ENCODE assay signal across 10 cellular contexts in genomic region chr3:148950806-148951205, GRCh38. TPM values are rescaled to one million over a fixed set of nuclear protein-coding genes. Genes with fewer than 3 reads are reported as not detected.
A peak's percentile ranks its signal among the peaks of the same experiment; 100 is the strongest.
DNase-seq lines count a peak whose midpoint lies in the region; TF ChIP-seq lines count a peak whose summit lies in the region.
"Had no signal": no experiment of that assay in that cellular context is flagged by ENCODE, and none has a peak within 500 bp of the region (broad histone marks: within the 10 kb centered on the region; RNA-seq: fewer than 3 reads in every experiment).

No MANE protein-coding gene starts in this region.

- H3K9me3 ChIP-seq in WERI-Rb-1 (ENCODE audit: severe bottlenecking) (no peaks in the 10 kb centered on the region), mucosa of rectum (ENCODE audit: control insufficient read depth in 2 of 2, low read length in 2 of 2) (no peaks in the 10 kb centered on the region)

- intact Hi-C loops in activated T-helper 2 cell treated with anti-CD3 and anti-CD28 coated beads, Interferon-gamma antibody, Interleukin-2, Interleukin-4, amounts not matched to agents 10 μg/mL and 5 μg/mL and 100 μg/mL, durations not matched to agents 14 hours and 24 hours and 36 hours (cut with micrococcal nuclease), result no loop called here

- no peak overlapping the region for H3K27ac Mint-ChIP-seq in HFFc6
- H3K27ac Mint-ChIP-seq in activated T-helper 2 cell treated with anti-CD3 and anti-CD28 coated beads, Interferon-gamma antibody, Interleukin-2, Interleukin-4, amounts not matched to agents 10 μg/mL and 5 μg/mL and 100 μg/mL, durations not matched to agents 14 hours and 24 hours and 36 hours, result no peak overlapping the region
- H3K27ac Mint-ChIP-seq: stimulated activated naive CD8-positive, alpha-beta T cell treated with anti-CD3 and anti-CD28 coated beads, Interleukin-15, Interleukin-2, amounts not matched to agents 100 ng/mL and 50 ng/mL, for 24 hours had no signal

- H3K36me3 ChIP-seq in WERI-Rb-1, result no peaks in the 10 kb centered on the region
- no peaks in the 10 kb centered on the region for H3K36me3 ChIP-seq in mucosa of rectum (ENCODE audit: control insufficient read depth in 2 of 2, insufficient read depth in 2 of 2, low read length in 2 of 2)

- H3K27me3 ChIP-seq in WERI-Rb-1 (ENCODE audit: insufficient read depth, low read depth, severe bottlenecking), result no peaks in the 10 kb centered on the region
- H3K27me3 ChIP-seq in mucosa of rectum (ENCODE audit: control insufficient read depth in 2 of 2, insufficient read depth in 2 of 2, low read length in 2 of 2), result no peaks in the 10 kb centered on the region

- no peak overlapping the region for H3K4me3 ChIP-seq in WERI-Rb-1 (ENCODE audit: low read depth, low read length)
- H3K4me3 ChIP-seq in mucosa of rectum (ENCODE audit: low read length in 2 of 2), result no peak overlapping the region

- H3K27ac ChIP-seq in WERI-Rb-1 (no peak overlapping the region), mucosa of rectum (ENCODE audit: low read depth in 2 of 2, low read length in 2 of 2) (peak overlapping the region; percentile 17 to 18)

- DNase-seq in GM10266 (ENCODE audit: extremely low spot score) (no peak), HFFc6 (no peak), WERI-Rb-1 (no peak), dedifferentiated amniotic fluid mesenchymal stem cell (ENCODE audit: extremely low spot score) (no peak), NCI-H2196 (lab: John Stamatoyannopoulos, UW; ENCODE audit: unreplicated experiment) (no peak), HuH-7 (ENCODE audit: low spot score) (no peak)
- DNase-seq in activated T-helper 2 cell treated with anti-CD3 and anti-CD28 coated beads, Interferon-gamma antibody, Interleukin-2, Interleukin-4, amounts not matched to agents 10 μg/mL and 5 μg/mL and 100 μg/mL, durations not matched to agents 14 hours and 24 hours and 36 hours (ENCODE audit: low spot score), result no peak
- DNase-seq: activated CD4-positive, alpha-beta T cell treated with anti-CD3 and anti-CD28 coated beads for 1 hour had no signal

- H3K27me3 Mint-ChIP-seq in HFFc6 (ENCODE audit: insufficient read depth), result no peaks in the 10 kb centered on the region; the same call in none of the 2 replicates
- H3K27me3 Mint-ChIP-seq in activated T-helper 2 cell treated with anti-CD3 and anti-CD28 coated beads, Interferon-gamma antibody, Interleukin-2, Interleukin-4, amounts not matched to agents 10 μg/mL and 5 μg/mL and 100 μg/mL, durations not matched to agents 14 hours and 24 hours and 36 hours (ENCODE audit: low read depth), result peaks cover 10% of the 10 kb centered on the region

- peaks cover 27% of the 10 kb centered on the region for H3K4me1 Mint-ChIP-seq in HFFc6 (ENCODE audit: low read depth)
- H3K4me1 Mint-ChIP-seq in activated T-helper 2 cell treated with anti-CD3 and anti-CD28 coated beads, Interferon-gamma antibody, Interleukin-2, Interleukin-4, amounts not matched to agents 10 μg/mL and 5 μg/mL and 100 μg/mL, durations not matched to agents 14 hours and 24 hours and 36 hours (ENCODE audit: low read depth), result no peaks in the 10 kb centered on the region

- H3K4me1 ChIP-seq in mucosa of rectum (ENCODE audit: control insufficient read depth in 2 of 2, insufficient read depth in 2 of 2, low read length in 2 of 2), result peaks cover 2 to 3% of the 10 kb centered on the region in 2 donors

- H3K9ac ChIP-seq in mucosa of rectum (ENCODE audit: low read depth in 1 of 2, low read length in 2 of 2), result no peak overlapping the region

- H3K36me3 Mint-ChIP-seq in HFFc6 (ENCODE audit: low read depth), result no peaks in the 10 kb centered on the region
- no peaks in the 10 kb centered on the region for H3K36me3 Mint-ChIP-seq in activated T-helper 2 cell treated with anti-CD3 and anti-CD28 coated beads, Interferon-gamma antibody, Interleukin-2, Interleukin-4, amounts not matched to agents 10 μg/mL and 5 μg/mL and 100 μg/mL, durations not matched to agents 14 hours and 24 hours and 36 hours (ENCODE audit: low read depth)

- peak; percentile 29 for TF ChIP-seq CTCF in GM10266 (IDR thresholded peaks at IDR 0.05; ENCODE audit: control insufficient read depth, insufficient read depth, low read depth, missing control alignments)
- TF ChIP-seq CTCF in HFFc6 (IDR thresholded peaks at IDR 0.05), result peak; percentile 52; the same call in 1 of the 2 replicates
- TF ChIP-seq CTCF in WERI-Rb-1 (IDR thresholded peaks at IDR 0.05; ENCODE audit: low read depth, low read length), result peak; percentile 50

- no peak overlapping the region for H3K4me3 Mint-ChIP-seq in HFFc6
- no peak overlapping the region for H3K4me3 Mint-ChIP-seq in activated T-helper 2 cell treated with anti-CD3 and anti-CD28 coated beads, Interferon-gamma antibody, Interleukin-2, Interleukin-4, amounts not matched to agents 10 μg/mL and 5 μg/mL and 100 μg/mL, durations not matched to agents 14 hours and 24 hours and 36 hours (ENCODE audit: low read depth)
- H3K4me3 Mint-ChIP-seq: stimulated activated naive CD8-positive, alpha-beta T cell treated with anti-CD3 and anti-CD28 coated beads, Interleukin-15, Interleukin-2, amounts not matched to agents 100 ng/mL and 50 ng/mL, for 24 hours had no signal

- no peaks in the 10 kb centered on the region for H3K9me3 Mint-ChIP-seq in HFFc6
- no peaks in the 10 kb centered on the region for H3K9me3 Mint-ChIP-seq in activated T-helper 2 cell treated with anti-CD3 and anti-CD28 coated beads, Interferon-gamma antibody, Interleukin-2, Interleukin-4, amounts not matched to agents 10 μg/mL and 5 μg/mL and 100 μg/mL, durations not matched to agents 14 hours and 24 hours and 36 hours
- H3K9me3 Mint-ChIP-seq: stimulated activated naive CD8-positive, alpha-beta T cell treated with anti-CD3 and anti-CD28 coated beads, Interleukin-15, Interleukin-2, amounts not matched to agents 100 ng/mL and 50 ng/mL, for 24 hours had no signal

RNA-seq across cellular contexts. Expression of gene GYG1, which starts 40.5 kb away (rescaled TPM):
- total RNA-seq in HFFc6 (2021; fragmentation: NEBNext Ultra II Directional; extraction: Animal tissue kit (Norgen Biotek cat#: 25700)), result 10 to 100 TPM; 68.9 to 88.6 (median 78.5) TPM
- 25.2 and 25.3 TPM in 2 replicates for total RNA-seq in activated T-helper 2 cell treated with anti-CD3 and anti-CD28 coated beads, Interferon-gamma antibody, Interleukin-2, Interleukin-4, amounts not matched to agents 10 μg/mL and 5 μg/mL and 100 μg/mL, durations not matched to agents 14 hours and 24 hours and 36 hours
